24 cellular contexts compared by ENCODE assay signal in the genomic region with DNA sequence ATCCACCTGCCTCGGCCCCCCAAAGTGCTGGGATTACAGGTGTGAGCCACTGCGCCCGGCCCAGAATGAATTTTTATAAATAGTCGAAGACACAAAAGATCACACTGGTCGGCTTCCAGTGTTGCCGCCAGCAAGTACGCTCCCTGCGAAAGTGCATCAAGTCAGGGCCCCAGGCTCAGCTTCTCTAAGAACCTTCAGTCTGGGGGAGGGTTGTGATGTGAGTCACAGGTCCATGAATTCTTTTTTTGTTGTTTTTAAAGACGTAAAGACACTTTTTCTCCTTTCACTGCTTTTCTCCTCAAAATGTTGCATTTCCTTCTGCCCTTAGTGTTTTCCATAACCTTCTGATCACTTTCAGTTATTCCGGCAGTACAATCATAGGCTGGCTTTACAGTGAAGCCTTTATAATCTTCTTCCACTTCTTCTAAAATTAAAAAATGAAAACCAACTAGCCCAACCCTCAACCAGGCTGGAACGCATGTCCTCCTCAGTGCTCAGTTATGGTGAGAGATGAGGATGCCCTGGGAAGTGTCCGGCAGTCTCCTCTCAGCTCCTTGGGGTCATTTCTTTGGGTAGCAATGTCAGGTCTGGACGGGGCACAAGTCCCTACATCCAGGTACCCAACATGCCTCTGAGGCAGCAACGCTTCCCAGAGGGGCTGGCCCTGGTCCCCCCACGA.
DNase-seq lines count a peak whose midpoint lies in the region; ATAC-seq and TF ChIP-seq lines count a peak whose summit lies in the region.
"Had no signal": no experiment of that assay in that cellular context is flagged by ENCODE, and none has a peak within 500 bp of the region (broad histone marks: within the 10 kb centered on the region; RNA-seq: fewer than 3 reads in every experiment).

No MANE protein-coding gene starts in this region.

- peaks cover 15% of the 10 kb centered on the region; the same call in 1 of the 2 replicates for H3F3A ChIP-seq in GM23338 (replicated peaks; ENCODE audit: low read depth)

- peaks cover 3% of the 10 kb centered on the region; the same call in 1 of the 2 replicates for H3K9me2 ChIP-seq in GM23338 (ENCODE audit: insufficient read depth)

- ATAC-seq in effector memory CD8-positive, alpha-beta T cell (replicated peaks): no peak
- no peak for ATAC-seq in HG03039 (IDR thresholded peaks at IDR 0.05; ENCODE audit: unreplicated experiment)
- ATAC-seq in GM23338: no peak
- ATAC-seq: left cardiac atrium had no signal

- peaks cover 49% of the 10 kb centered on the region for H3K36me3 Mint-ChIP-seq in T-helper 2 cell treated with Interferon-gamma antibody and Interleukin-4, amounts not matched to agents 5 μg/mL and 100 μg/mL, for 36 hours (ENCODE audit: low read depth)
- peaks cover 58% of the 10 kb centered on the region for H3K36me3 Mint-ChIP-seq in effector memory CD8-positive, alpha-beta T cell (ENCODE audit: insufficient read depth)
- H3K36me3 Mint-ChIP-seq in GM23338 (ENCODE audit: low read depth): peaks cover 63% of the 10 kb centered on the region

- peaks cover 11% of the 10 kb centered on the region for H3K4me1 ChIP-seq in osteoblast (ENCODE audit: insufficient read depth, low read length)
- H3K4me1 ChIP-seq in GM23338 (ENCODE audit: insufficient read depth): no peaks in the 10 kb centered on the region
- H3K4me1 ChIP-seq: BLaER1, tibial nerve had no signal

- no peaks in the 10 kb centered on the region for H3K27me3 Mint-ChIP-seq in T-helper 2 cell treated with Interferon-gamma antibody and Interleukin-4, amounts not matched to agents 5 μg/mL and 100 μg/mL, for 36 hours (ENCODE audit: low read depth)
- H3K27me3 Mint-ChIP-seq in effector memory CD8-positive, alpha-beta T cell: no peaks in the 10 kb centered on the region
- H3K27me3 Mint-ChIP-seq in GM23338 (ENCODE audit: insufficient read depth, low read depth, poor library complexity): peaks cover 17% of the 10 kb centered on the region
- H3K27me3 Mint-ChIP-seq: stimulated activated naive CD8-positive, alpha-beta T cell treated with anti-CD3 and anti-CD28 coated beads, Interleukin-15, Interleukin-2, amounts not matched to agents 100 ng/mL and 50 ng/mL, for 24 hours had no signal

- H3K4me3 ChIP-seq in osteoblast (ENCODE audit: insufficient read depth, low read length) (no peak overlapping the region), GM23338 (no peak overlapping the region)
- H3K4me3 ChIP-seq: BLaER1, tibial nerve had no signal

- TF ChIP-seq CTCF in osteoblast (IDR thresholded peaks at IDR 0.05; ENCODE audit: extremely low read depth, low read depth, low read length) (no peak), GM23338 (conservative IDR thresholded peaks at IDR 0.05; ENCODE audit: low read depth in 2 of 2) (no peak)

- H3K36me3 ChIP-seq in osteoblast (ENCODE audit: insufficient read depth, low read length): peaks cover 41% of the 10 kb centered on the region
- peaks cover 37% of the 10 kb centered on the region for H3K36me3 ChIP-seq in GM23338 (ENCODE audit: insufficient read depth)

- H3K79me2 ChIP-seq in osteoblast (ENCODE audit: insufficient read depth, low read length): no peaks in the 10 kb centered on the region
- no peaks in the 10 kb centered on the region for H3K79me2 ChIP-seq in GM23338 (replicated peaks; ENCODE audit: insufficient read depth)

- H3K9me3 Mint-ChIP-seq in T-helper 2 cell treated with Interferon-gamma antibody and Interleukin-4, amounts not matched to agents 5 μg/mL and 100 μg/mL, for 36 hours: no peaks in the 10 kb centered on the region
- no peaks in the 10 kb centered on the region for H3K9me3 Mint-ChIP-seq in effector memory CD8-positive, alpha-beta T cell
- H3K9me3 Mint-ChIP-seq in GM23338: peaks cover 3% of the 10 kb centered on the region; the same call in 1 of the 3 replicates
- H3K9me3 Mint-ChIP-seq: stimulated activated naive CD8-positive, alpha-beta T cell treated with anti-CD3 and anti-CD28 coated beads, Interleukin-15, Interleukin-2, amounts not matched to agents 100 ng/mL and 50 ng/mL, for 24 hours had no signal

- H3K27me3 ChIP-seq in osteoblast (ENCODE audit: insufficient read depth, low read length): no peaks in the 10 kb centered on the region
- no peaks in the 10 kb centered on the region for H3K27me3 ChIP-seq in GM23338 (ENCODE audit: insufficient read depth)
- H3K27me3 ChIP-seq: BLaER1, tibial nerve had no signal

- no peaks in the 10 kb centered on the region for H3K9me3 ChIP-seq in osteoblast (ENCODE audit: low read depth, low read length)
- H3K9me3 ChIP-seq: BLaER1, tibial nerve had no signal

- H4K20me1 ChIP-seq in osteoblast (ENCODE audit: insufficient read depth, low read length) (no peaks in the 10 kb centered on the region), GM23338 (replicated peaks; ENCODE audit: insufficient read depth) (peaks cover 7% of the 10 kb centered on the region)

- H3K27ac ChIP-seq in osteoblast (ENCODE audit: low read depth, low read length) (peak overlapping the region; percentile 5), GM23338 (ENCODE audit: low read depth) (no peak overlapping the region)
- H3K27ac ChIP-seq: 22Rv1, BLaER1, tibial nerve had no signal

- H3K27ac Mint-ChIP-seq in T-helper 2 cell treated with Interferon-gamma antibody and Interleukin-4, amounts not matched to agents 5 μg/mL and 100 μg/mL, for 36 hours: peak overlapping the region; percentile 28
- H3K27ac Mint-ChIP-seq in effector memory CD8-positive, alpha-beta T cell: peak overlapping the region; percentile 57 to 66
- H3K27ac Mint-ChIP-seq in GM23338: no peak overlapping the region
- H3K27ac Mint-ChIP-seq: stimulated activated naive CD8-positive, alpha-beta T cell treated with anti-CD3 and anti-CD28 coated beads, Interleukin-15, Interleukin-2, amounts not matched to agents 100 ng/mL and 50 ng/mL, for 24 hours had no signal

- no peak overlapping the region for H2AFZ ChIP-seq in osteoblast (ENCODE audit: low read length)
- H2AFZ ChIP-seq in GM23338: no peak overlapping the region

- H3K4me1 Mint-ChIP-seq in T-helper 2 cell treated with Interferon-gamma antibody and Interleukin-4, amounts not matched to agents 5 μg/mL and 100 μg/mL, for 36 hours (ENCODE audit: low read depth): peaks cover 7% of the 10 kb centered on the region
- H3K4me1 Mint-ChIP-seq in effector memory CD8-positive, alpha-beta T cell (ENCODE audit: low read depth in 2 of 2): no peaks in the 10 kb centered on the region
- H3K4me1 Mint-ChIP-seq in GM23338: no peaks in the 10 kb centered on the region

- DNase-seq in T-helper 2 cell treated with Interferon-gamma antibody and Interleukin-4, amounts not matched to agents 5 μg/mL and 100 μg/mL, for 36 hours (ENCODE audit: low spot score): no peak
- no peak for DNase-seq in T-helper 2 cell
- DNase-seq in LHCN-M2 (ENCODE audit: low read depth): peak; percentile 19
- no peak for DNase-seq in effector memory CD8-positive, alpha-beta T cell
- peak; percentile 92 for DNase-seq in osteoblast (ENCODE audit: insufficient read length, low spot score, missing footprints)
- no peak for DNase-seq in KBM-7
- no peak for DNase-seq in GM23338 (ENCODE audit: low spot score)
- DNase-seq: activated CD4-positive, alpha-beta T cell treated with anti-CD3 and anti-CD28 coated beads for 48 hours; activated CD8-positive, alpha-beta memory T cell treated with anti-CD3 and anti-CD28 coated beads, Interleukin-2, amount 50 U/mL, for 48 hours; erythroblast; GDM1; KG1; left cardiac atrium; NCI-H187; NCI-H2227 treated with DMSO at 0.1 percent for 48 hours; NCI-H748 treated with DMSO at 0.1 percent for 48 hours; Right ventricle myocardium superior; stimulated activated CD4-positive, alpha-beta T cell treated with anti-CD3 and anti-CD28 coated beads, Interleukin-4, amount 100 ng/mL, for 24 hours; SW 1271 had no signal

- in situ Hi-C loops in KBM-7 (cut with MboI; ENCODE audit: low pct_unique_long_range_greater_than_20kb, low sequenced_read_pairs): no loop called here

- H3K4me3 Mint-ChIP-seq in T-helper 2 cell treated with Interferon-gamma antibody and Interleukin-4, amounts not matched to agents 5 μg/mL and 100 μg/mL, for 36 hours: no peak overlapping the region
- H3K4me3 Mint-ChIP-seq in effector memory CD8-positive, alpha-beta T cell: no peak overlapping the region
- H3K4me3 Mint-ChIP-seq in GM23338: no peak overlapping the region
- H3K4me3 Mint-ChIP-seq: stimulated activated naive CD8-positive, alpha-beta T cell treated with anti-CD3 and anti-CD28 coated beads, Interleukin-15, Interleukin-2, amounts not matched to agents 100 ng/mL and 50 ng/mL, for 24 hours had no signal

- H3K4me2 ChIP-seq in osteoblast (ENCODE audit: insufficient read depth, low read length): no peak overlapping the region
- H3K4me2 ChIP-seq in GM23338: no peak overlapping the region
- H3K4me2 ChIP-seq: BLaER1 had no signal

TF ChIP-seq in GM23338, 12 proteins besides CTCF, POLR2A, EP300 and RAD21 (continues in another document):
- no peak for TF ChIP-seq JUNB (IDR thresholded peaks at IDR 0.05; ENCODE audit: unreplicated experiment)

Comparison
In these comparisons a context has a peak if more than half of its experiments do, and no peak if none do; other contexts are left out.
1. DNase-seq: peak in LHCN-M2 (single experiment) and osteoblast (single experiment); none in T-helper 2 cell treated with Interferon-gamma antibody and Interleukin-4, amounts not matched to agents 5 μg/mL and 100 μg/mL, for 36 hours (single experiment), T-helper 2 cell (0 of 5), effector memory CD8-positive, alpha-beta T cell (0 of 3), KBM-7 (single experiment) and GM23338 (single experiment).